8 cellular contexts compared by ENCODE assay signal in genomic region chr4:8440491-8441311, GRCh38. TPM values are rescaled to one million over a fixed set of nuclear protein-coding genes. Genes with fewer than 3 reads are reported as not detected.
DNase-seq lines count a peak whose midpoint lies in the region; ATAC-seq and TF ChIP-seq lines count a peak whose summit lies in the region.

TSS of gene ACOX3 (minus strand) at chr4:8440723. CDS start at chr4:8416521, 24,202 bp downstream.
A gene with protein sequence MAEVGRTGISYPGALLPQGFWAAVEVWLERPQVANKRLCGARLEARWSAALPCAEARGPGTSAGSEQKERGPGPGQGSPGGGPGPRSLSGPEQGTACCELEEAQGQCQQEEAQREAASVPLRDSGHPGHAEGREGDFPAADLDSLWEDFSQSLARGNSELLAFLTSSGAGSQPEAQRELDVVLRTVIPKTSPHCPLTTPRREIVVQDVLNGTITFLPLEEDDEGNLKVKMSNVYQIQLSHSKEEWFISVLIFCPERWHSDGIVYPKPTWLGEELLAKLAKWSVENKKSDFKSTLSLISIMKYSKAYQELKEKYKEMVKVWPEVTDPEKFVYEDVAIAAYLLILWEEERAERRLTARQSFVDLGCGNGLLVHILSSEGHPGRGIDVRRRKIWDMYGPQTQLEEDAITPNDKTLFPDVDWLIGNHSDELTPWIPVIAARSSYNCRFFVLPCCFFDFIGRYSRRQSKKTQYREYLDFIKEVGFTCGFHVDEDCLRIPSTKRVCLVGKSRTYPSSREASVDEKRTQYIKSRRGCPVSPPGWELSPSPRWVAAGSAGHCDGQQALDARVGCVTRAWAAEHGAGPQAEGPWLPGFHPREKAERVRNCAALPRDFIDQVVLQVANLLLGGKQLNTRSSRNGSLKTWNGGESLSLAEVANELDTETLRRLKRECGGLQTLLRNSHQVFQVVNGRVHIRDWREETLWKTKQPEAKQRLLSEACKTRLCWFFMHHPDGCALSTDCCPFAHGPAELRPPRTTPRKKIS (plus strand): TSS chr4:8440777. CDS start chr4:8440823, 46 bp downstream.

- TF ChIP-seq POLR2A in testis (IDR thresholded peaks at IDR 0.05) = no peak

- TF ChIP-seq CTCF in GM10266 (IDR thresholded peaks at IDR 0.05; ENCODE audit: control insufficient read depth, insufficient read depth, low read depth, missing control alignments) = no peak
- no peak for TF ChIP-seq CTCF in SU-DHL-6 (IDR thresholded peaks at IDR 0.05; ENCODE audit: insufficient read depth, low read length, poor library complexity, severe bottlenecking)
- TF ChIP-seq CTCF in osteoblast (IDR thresholded peaks at IDR 0.05; ENCODE audit: extremely low read depth, low read depth, low read length) = no peak
- TF ChIP-seq CTCF in testis (IDR thresholded peaks at IDR 0.05) = peak in 2 of 3 experiments; percentile 13 to 38

- peaks cover 5% of the 10 kb centered on the region; the same call in 1 of the 2 replicates for H3F3A ChIP-seq in SU-DHL-6 (ENCODE audit: insufficient read depth)

- peaks cover 7% of the 10 kb centered on the region for H3K9me3 Mint-ChIP-seq in activated naive CD8-positive, alpha-beta T cell treated with anti-CD3 and anti-CD28 coated beads for 36 hours

- H3K27me3 Mint-ChIP-seq in activated naive CD8-positive, alpha-beta T cell treated with anti-CD3 and anti-CD28 coated beads for 36 hours = no peaks in the 10 kb centered on the region

- H3K4me1 Mint-ChIP-seq in activated naive CD8-positive, alpha-beta T cell treated with anti-CD3 and anti-CD28 coated beads for 36 hours = peaks cover 58% of the 10 kb centered on the region

- WGBS in testis, 2 donors = 0% methylated on average over 34 to 55 of the region's 60 CpGs

- H3K4me1 ChIP-seq in osteoblast (ENCODE audit: insufficient read depth, low read length) = peaks cover 30% of the 10 kb centered on the region
- peaks cover 60% of the 10 kb centered on the region for H3K4me1 ChIP-seq in testis

- H3K27ac ChIP-seq in SU-DHL-6 (ENCODE audit: low read depth, low read length) (peak within 1 kb of the TSS; percentile 80), osteoblast (ENCODE audit: low read depth, low read length) (peak within 1 kb of the TSS; percentile 90), testis (peak within 1 kb of the TSS; percentile 85 to 87)

- intact Hi-C loops in testis (cut with DNase I; ENCODE audit: low total_unique reads) = no loop called here

- H3K9me3 ChIP-seq in SU-DHL-6 (ENCODE audit: insufficient read depth, low read length) (no peaks in the 10 kb centered on the region), osteoblast (ENCODE audit: low read depth, low read length) (no peaks in the 10 kb centered on the region), testis (no peaks in the 10 kb centered on the region)

- H4K20me1 ChIP-seq in SU-DHL-6 (ENCODE audit: low read depth, low read length) (no peaks in the 10 kb centered on the region), osteoblast (ENCODE audit: insufficient read depth, low read length) (peaks cover 19% of the 10 kb centered on the region)

- ATAC-seq in HG02588 (IDR thresholded peaks at IDR 0.05; ENCODE audit: unreplicated experiment) = peak; percentile 84

- peak within 1 kb of the TSS; percentile 95 for H3K4me2 ChIP-seq in SU-DHL-6 (ENCODE audit: low read depth, low read length, poor library complexity, severe bottlenecking)
- peak within 1 kb of the TSS; percentile 97 for H3K4me2 ChIP-seq in osteoblast (ENCODE audit: insufficient read depth, low read length)

- H3K27me3 ChIP-seq in SU-DHL-6 (ENCODE audit: low read length) (no peaks in the 10 kb centered on the region), osteoblast (ENCODE audit: insufficient read depth, low read length) (no peaks in the 10 kb centered on the region), testis (no peaks in the 10 kb centered on the region)

- peaks cover 32% of the 10 kb centered on the region for H3K36me3 Mint-ChIP-seq in activated naive CD8-positive, alpha-beta T cell treated with anti-CD3 and anti-CD28 coated beads for 36 hours

- H3K9ac ChIP-seq in SU-DHL-6 (ENCODE audit: low read length) = peak within 1 kb of the TSS; percentile 94

- H3K79me2 ChIP-seq in SU-DHL-6 (ENCODE audit: insufficient read depth, low read length) (peaks cover 93% of the 10 kb centered on the region), osteoblast (ENCODE audit: insufficient read depth, low read length) (peaks cover 77% of the 10 kb centered on the region)

- H3K36me3 ChIP-seq in SU-DHL-6 (ENCODE audit: low read length) = no peaks in the 10 kb centered on the region
- H3K36me3 ChIP-seq in osteoblast (ENCODE audit: insufficient read depth, low read length) = no peaks in the 10 kb centered on the region
- no peaks in the 10 kb centered on the region for H3K36me3 ChIP-seq in testis (ENCODE audit: low read depth, missing control alignments)

- no peaks in the 10 kb centered on the region for H3K9me2 ChIP-seq in SU-DHL-6 (replicated peaks; ENCODE audit: insufficient read depth, low read length)

- H3K4me3 ChIP-seq in SU-DHL-6 (ENCODE audit: insufficient read depth, low read length, poor library complexity, severe bottlenecking) = peak within 1 kb of the TSS; percentile 96
- H3K4me3 ChIP-seq in osteoblast (ENCODE audit: insufficient read depth, low read length) = peak within 1 kb of the TSS; percentile 76
- H3K4me3 ChIP-seq in testis = peak within 1 kb of the TSS; percentile 94 to 96

- peak within 1 kb of the TSS; percentile 93 for H2AFZ ChIP-seq in SU-DHL-6 (ENCODE audit: low read depth, low read length, severe bottlenecking)
- peak within 1 kb of the TSS; percentile 86 for H2AFZ ChIP-seq in osteoblast (ENCODE audit: low read length)

- DNase-seq in GM10266 (ENCODE audit: extremely low spot score) (peak; percentile 91), NCI-H1092 treated with DMSO at 0.1 percent for 48 hours (lab: John Stamatoyannopoulos, UW) (peak; percentile 85), glomerular visceral epithelial cell (ENCODE audit: extremely low spot score) (peak; percentile 90), osteoblast (ENCODE audit: insufficient read length, low spot score, missing footprints) (peak; percentile 96), testis (peak; percentile 96)
- peak; percentile 96 for DNase-seq in activated naive CD8-positive, alpha-beta T cell treated with anti-CD3 and anti-CD28 coated beads for 36 hours

- peak within 1 kb of the TSS; percentile 99 for H3K27ac Mint-ChIP-seq in activated naive CD8-positive, alpha-beta T cell treated with anti-CD3 and anti-CD28 coated beads for 36 hours

- H3K4me3 Mint-ChIP-seq in activated naive CD8-positive, alpha-beta T cell treated with anti-CD3 and anti-CD28 coated beads for 36 hours = peak within 1 kb of the TSS; percentile 87

RNA-seq across cellular contexts. Expression of gene ACOX3, which starts in this region (rescaled TPM):
- total RNA-seq in activated naive CD8-positive, alpha-beta T cell treated with anti-CD3 and anti-CD28 coated beads for 36 hours = 10 to 100 TPM; 13.9 to 16.4 TPM
- total RNA-seq in osteoblast (24.2 and 29.2 TPM in 2 replicates), testis (10 to 100 TPM; 29.8 to 35.9 TPM)
- 8.6 TPM for polyA plus RNA-seq in testis (ENCODE audit: insufficient read depth, low read depth, low replicate concordance)

RNA-seq across cellular contexts. Expression of the second gene that starts in this region (rescaled TPM):
- total RNA-seq in activated naive CD8-positive, alpha-beta T cell treated with anti-CD3 and anti-CD28 coated beads for 36 hours = 10 to 100 TPM; 21.9 to 26.6 TPM
- 19.7 and 21.7 TPM in 2 replicates for total RNA-seq in osteoblast
- 10 to 100 TPM; 41.3 to 52.7 TPM for total RNA-seq in testis
- polyA plus RNA-seq in testis (ENCODE audit: insufficient read depth, low read depth, low replicate concordance) = 20.9 TPM

Comparison
In these comparisons a context has a peak if more than half of its experiments do, and no peak if none do; other contexts are left out.
1. Peak in every context shown above with its lines: DNase-seq, ATAC-seq, H3K4me3 ChIP-seq and H3K27ac ChIP-seq.
2. CTCF ChIP-seq: peak in testis (2 of 3); none in GM10266 (single experiment), SU-DHL-6 (single experiment) and osteoblast (single experiment).